In the genomic region with DNA sequence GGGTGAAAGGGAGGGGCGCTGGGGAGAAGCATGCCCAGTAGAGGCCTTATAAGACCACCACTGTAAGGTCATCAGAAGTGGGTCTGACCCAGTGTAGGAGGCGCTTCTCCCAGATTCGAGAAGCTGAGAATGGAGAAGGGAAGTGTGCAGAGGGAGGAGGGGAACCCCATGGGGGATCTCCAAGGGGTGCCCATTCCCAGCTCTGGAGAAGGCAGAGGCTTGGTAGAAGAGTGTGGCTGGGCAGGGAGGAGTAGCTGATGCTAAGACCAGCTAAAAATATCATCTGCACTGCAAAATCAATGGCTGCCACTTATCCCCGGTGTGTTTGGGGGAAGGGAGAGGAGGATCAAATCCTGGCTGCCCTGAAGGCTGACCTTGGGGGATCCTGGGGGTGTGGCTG, we compare ENCODE assay signal across 17 cellular contexts. TPM values are rescaled to one million over a fixed set of nuclear protein-coding genes. Genes with fewer than 3 reads are reported as not detected.
A peak's percentile ranks its signal among the peaks of the same experiment; 100 is the strongest.
DNase-seq lines count a peak whose midpoint lies in the region; ATAC-seq and TF ChIP-seq lines count a peak whose summit lies in the region.
"Had no signal": no experiment of that assay in that cellular context is flagged by ENCODE, and none has a peak within 500 bp of the region (broad histone marks: within the 10 kb centered on the region; RNA-seq: fewer than 3 reads in every experiment).

No MANE protein-coding gene starts in this region.

- no peaks in the 10 kb centered on the region for H3K9me3 Mint-ChIP-seq in MCF 10A (ENCODE audit: unreplicated experiment)
- no peaks in the 10 kb centered on the region for H3K9me3 Mint-ChIP-seq in nephron progenitor cell
- H3K9me3 Mint-ChIP-seq: GM23338, H9 had no signal

- ATAC-seq in esophagus mucosa = peak; percentile 2
- no peak for ATAC-seq in HG03045 (IDR thresholded peaks at IDR 0.05; ENCODE audit: unreplicated experiment)
- ATAC-seq: GM12878, GM23338, HepG2 had no signal

- TF ChIP-seq POLR2A in breast epithelium (IDR thresholded peaks at IDR 0.05) = no peak

- H3K36me3 Mint-ChIP-seq in MCF 10A (ENCODE audit: insufficient read depth, unreplicated experiment) = no peaks in the 10 kb centered on the region
- H3K36me3 Mint-ChIP-seq in nephron progenitor cell (ENCODE audit: low read depth) = no peaks in the 10 kb centered on the region
- H3K36me3 Mint-ChIP-seq: CD4-positive, alpha-beta memory T cell had no signal

- no peaks in the 10 kb centered on the region for H3K9me3 ChIP-seq in breast epithelium

- TF ChIP-seq CTCF in breast epithelium (IDR thresholded peaks at IDR 0.05) = no peak
- TF ChIP-seq CTCF in MCF 10A (IDR thresholded peaks at IDR 0.05; ENCODE audit: unreplicated experiment) = no peak
- no peak for TF ChIP-seq CTCF in nephron progenitor cell (IDR thresholded peaks at IDR 0.05)

- no peak overlapping the region for H3K4me3 ChIP-seq in breast epithelium
- H3K4me3 ChIP-seq: GM12878, GM23338 had no signal

- H3K36me3 ChIP-seq in breast epithelium = no peaks in the 10 kb centered on the region

- peaks cover 0 to 1% of the 10 kb centered on the region in 2 donors for H3K4me1 ChIP-seq in breast epithelium

- H3K27ac ChIP-seq in breast epithelium = peak overlapping the region; percentile 54 to 68
- H3K27ac ChIP-seq: C4-2B had no signal

- POLR2A ChIA-PET in MCF 10A (lab: Yijun Ruan, JAX) = interaction anchor here (0.8 to 1.9 kb wide), 3 partner anchors 9 to 386 kb away, joined by 3 to 6 read pairs (median 6); no protein-coding TSS in a partner anchor

- CTCF ChIA-PET in MCF 10A (lab: Yijun Ruan, JAX) = interaction anchor here (1.1 to 2.0 kb wide), 3 partner anchors 21 to 67 kb away, joined by 3 to 20 read pairs (median 6); no protein-coding TSS in a partner anchor

- peaks cover 54% of the 10 kb centered on the region for H3K27me3 Mint-ChIP-seq in MCF 10A (ENCODE audit: insufficient read depth, unreplicated experiment)
- peaks cover 30% of the 10 kb centered on the region for H3K27me3 Mint-ChIP-seq in nephron progenitor cell (ENCODE audit: low read depth, poor library complexity)

- no TSS peak for BruUV-seq in MCF 10A (replicated peaks; lab: Mats Ljungman, UMichigan)

- H3K27ac Mint-ChIP-seq in MCF 10A (ENCODE audit: low read depth, unreplicated experiment) = no peak overlapping the region
- H3K27ac Mint-ChIP-seq in nephron progenitor cell = peak overlapping the region; percentile 57
- H3K27ac Mint-ChIP-seq: B cell; CD4-positive, alpha-beta memory T cell; GM23338; H9 had no signal

- peaks cover 4 to 46% of the 10 kb centered on the region in 2 donors for H3K27me3 ChIP-seq in breast epithelium

- peaks cover 15% of the 10 kb centered on the region for H3K4me1 Mint-ChIP-seq in MCF 10A (ENCODE audit: insufficient read depth, unreplicated experiment)
- H3K4me1 Mint-ChIP-seq in nephron progenitor cell = peaks cover 91% of the 10 kb centered on the region

- H3K4me3 Mint-ChIP-seq in MCF 10A (ENCODE audit: unreplicated experiment) (no peak overlapping the region), nephron progenitor cell (no peak overlapping the region)
- H3K4me3 Mint-ChIP-seq: B cell, GM23338, H9 had no signal

- intact Hi-C loops in breast epithelium (cut with DNase I; ENCODE audit: low total_unique reads) (no loop called here), MCF 10A (cut with micrococcal nuclease) (no loop called here)

- DNase-seq in breast epithelium (ENCODE audit: low spot score in 2 of 2) (no peak), MCF 10A (ENCODE audit: unreplicated experiment) (no peak), nephron progenitor cell (no peak), dedifferentiated amniotic fluid mesenchymal stem cell (ENCODE audit: extremely low spot score) (no peak), iPS-NIHi11 (ENCODE audit: low spot score) (no peak), HUDEP-2 (lab: John Stamatoyannopoulos, UW; ENCODE audit: unreplicated experiment in 76 of 76) (no peak)
- DNase-seq: 8988T; CD4-positive, alpha-beta memory T cell; DMS79; H9 had no signal

RNA-seq across cellular contexts. Expression of gene NGFR, which starts 7.2 kb away (rescaled TPM):
- total RNA-seq in breast epithelium (10 to 100 TPM in 2 of 3 donors, 1 to 10 TPM in 1; 3.4 to 27.8 (median 17.7) TPM), MCF 10A (2022) (0.22 and 0.26 TPM in 2 replicates), esophagus mucosa (6.5 TPM)
